Comparison of ENCODE assay signal across 1 cellular context in genomic region chr11:62394825-62395538, GRCh38.
TF ChIP-seq lines count a peak whose summit lies in the region.

No MANE protein-coding gene starts in this region.

TF ChIP-seq in K562, 482 proteins besides CTCF, POLR2A, EP300 and RAD21 (continued from another document and continues in another):
- TF ChIP-seq, protein P1, sequence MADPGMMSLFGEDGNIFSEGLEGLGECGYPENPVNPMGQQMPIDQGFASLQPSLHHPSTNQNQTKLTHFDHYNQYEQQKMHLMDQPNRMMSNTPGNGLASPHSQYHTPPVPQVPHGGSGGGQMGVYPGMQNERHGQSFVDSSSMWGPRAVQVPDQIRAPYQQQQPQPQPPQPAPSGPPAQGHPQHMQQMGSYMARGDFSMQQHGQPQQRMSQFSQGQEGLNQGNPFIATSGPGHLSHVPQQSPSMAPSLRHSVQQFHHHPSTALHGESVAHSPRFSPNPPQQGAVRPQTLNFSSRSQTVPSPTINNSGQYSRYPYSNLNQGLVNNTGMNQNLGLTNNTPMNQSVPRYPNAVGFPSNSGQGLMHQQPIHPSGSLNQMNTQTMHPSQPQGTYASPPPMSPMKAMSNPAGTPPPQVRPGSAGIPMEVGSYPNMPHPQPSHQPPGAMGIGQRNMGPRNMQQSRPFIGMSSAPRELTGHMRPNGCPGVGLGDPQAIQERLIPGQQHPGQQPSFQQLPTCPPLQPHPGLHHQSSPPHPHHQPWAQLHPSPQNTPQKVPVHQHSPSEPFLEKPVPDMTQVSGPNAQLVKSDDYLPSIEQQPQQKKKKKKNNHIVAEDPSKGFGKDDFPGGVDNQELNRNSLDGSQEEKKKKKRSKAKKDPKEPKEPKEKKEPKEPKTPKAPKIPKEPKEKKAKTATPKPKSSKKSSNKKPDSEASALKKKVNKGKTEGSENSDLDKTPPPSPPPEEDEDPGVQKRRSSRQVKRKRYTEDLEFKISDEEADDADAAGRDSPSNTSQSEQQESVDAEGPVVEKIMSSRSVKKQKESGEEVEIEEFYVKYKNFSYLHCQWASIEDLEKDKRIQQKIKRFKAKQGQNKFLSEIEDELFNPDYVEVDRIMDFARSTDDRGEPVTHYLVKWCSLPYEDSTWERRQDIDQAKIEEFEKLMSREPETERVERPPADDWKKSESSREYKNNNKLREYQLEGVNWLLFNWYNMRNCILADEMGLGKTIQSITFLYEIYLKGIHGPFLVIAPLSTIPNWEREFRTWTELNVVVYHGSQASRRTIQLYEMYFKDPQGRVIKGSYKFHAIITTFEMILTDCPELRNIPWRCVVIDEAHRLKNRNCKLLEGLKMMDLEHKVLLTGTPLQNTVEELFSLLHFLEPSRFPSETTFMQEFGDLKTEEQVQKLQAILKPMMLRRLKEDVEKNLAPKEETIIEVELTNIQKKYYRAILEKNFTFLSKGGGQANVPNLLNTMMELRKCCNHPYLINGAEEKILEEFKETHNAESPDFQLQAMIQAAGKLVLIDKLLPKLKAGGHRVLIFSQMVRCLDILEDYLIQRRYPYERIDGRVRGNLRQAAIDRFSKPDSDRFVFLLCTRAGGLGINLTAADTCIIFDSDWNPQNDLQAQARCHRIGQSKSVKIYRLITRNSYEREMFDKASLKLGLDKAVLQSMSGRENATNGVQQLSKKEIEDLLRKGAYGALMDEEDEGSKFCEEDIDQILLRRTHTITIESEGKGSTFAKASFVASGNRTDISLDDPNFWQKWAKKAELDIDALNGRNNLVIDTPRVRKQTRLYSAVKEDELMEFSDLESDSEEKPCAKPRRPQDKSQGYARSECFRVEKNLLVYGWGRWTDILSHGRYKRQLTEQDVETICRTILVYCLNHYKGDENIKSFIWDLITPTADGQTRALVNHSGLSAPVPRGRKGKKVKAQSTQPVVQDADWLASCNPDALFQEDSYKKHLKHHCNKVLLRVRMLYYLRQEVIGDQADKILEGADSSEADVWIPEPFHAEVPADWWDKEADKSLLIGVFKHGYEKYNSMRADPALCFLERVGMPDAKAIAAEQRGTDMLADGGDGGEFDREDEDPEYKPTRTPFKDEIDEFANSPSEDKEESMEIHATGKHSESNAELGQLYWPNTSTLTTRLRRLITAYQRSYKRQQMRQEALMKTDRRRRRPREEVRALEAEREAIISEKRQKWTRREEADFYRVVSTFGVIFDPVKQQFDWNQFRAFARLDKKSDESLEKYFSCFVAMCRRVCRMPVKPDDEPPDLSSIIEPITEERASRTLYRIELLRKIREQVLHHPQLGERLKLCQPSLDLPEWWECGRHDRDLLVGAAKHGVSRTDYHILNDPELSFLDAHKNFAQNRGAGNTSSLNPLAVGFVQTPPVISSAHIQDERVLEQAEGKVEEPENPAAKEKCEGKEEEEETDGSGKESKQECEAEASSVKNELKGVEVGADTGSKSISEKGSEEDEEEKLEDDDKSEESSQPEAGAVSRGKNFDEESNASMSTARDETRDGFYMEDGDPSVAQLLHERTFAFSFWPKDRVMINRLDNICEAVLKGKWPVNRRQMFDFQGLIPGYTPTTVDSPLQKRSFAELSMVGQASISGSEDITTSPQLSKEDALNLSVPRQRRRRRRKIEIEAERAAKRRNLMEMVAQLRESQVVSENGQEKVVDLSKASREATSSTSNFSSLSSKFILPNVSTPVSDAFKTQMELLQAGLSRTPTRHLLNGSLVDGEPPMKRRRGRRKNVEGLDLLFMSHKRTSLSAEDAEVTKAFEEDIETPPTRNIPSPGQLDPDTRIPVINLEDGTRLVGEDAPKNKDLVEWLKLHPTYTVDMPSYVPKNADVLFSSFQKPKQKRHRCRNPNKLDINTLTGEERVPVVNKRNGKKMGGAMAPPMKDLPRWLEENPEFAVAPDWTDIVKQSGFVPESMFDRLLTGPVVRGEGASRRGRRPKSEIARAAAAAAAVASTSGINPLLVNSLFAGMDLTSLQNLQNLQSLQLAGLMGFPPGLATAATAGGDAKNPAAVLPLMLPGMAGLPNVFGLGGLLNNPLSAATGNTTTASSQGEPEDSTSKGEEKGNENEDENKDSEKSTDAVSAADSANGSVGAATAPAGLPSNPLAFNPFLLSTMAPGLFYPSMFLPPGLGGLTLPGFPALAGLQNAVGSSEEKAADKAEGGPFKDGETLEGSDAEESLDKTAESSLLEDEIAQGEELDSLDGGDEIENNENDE (IDR thresholded peaks at IDR 0.05; ENCODE audit: low read depth, low read length) = no peak
- no peak for TF ChIP-seq SIX5 (IDR thresholded peaks at IDR 0.05; ENCODE audit: borderline replicate concordance in 1 of 2, insufficient read depth in 1 of 2, low read depth in 1 of 2, low read length in 2 of 2)
- TF ChIP-seq, protein P2, sequence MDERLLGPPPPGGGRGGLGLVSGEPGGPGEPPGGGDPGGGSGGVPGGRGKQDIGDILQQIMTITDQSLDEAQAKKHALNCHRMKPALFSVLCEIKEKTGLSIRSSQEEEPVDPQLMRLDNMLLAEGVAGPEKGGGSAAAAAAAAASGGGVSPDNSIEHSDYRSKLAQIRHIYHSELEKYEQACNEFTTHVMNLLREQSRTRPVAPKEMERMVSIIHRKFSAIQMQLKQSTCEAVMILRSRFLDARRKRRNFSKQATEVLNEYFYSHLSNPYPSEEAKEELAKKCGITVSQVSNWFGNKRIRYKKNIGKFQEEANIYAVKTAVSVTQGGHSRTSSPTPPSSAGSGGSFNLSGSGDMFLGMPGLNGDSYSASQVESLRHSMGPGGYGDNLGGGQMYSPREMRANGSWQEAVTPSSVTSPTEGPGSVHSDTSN (CRISPR knock-in tag; IDR thresholded peaks at IDR 0.05; ENCODE audit: low read depth) = no peak
- TF ChIP-seq, protein P2 (tag; conservative IDR thresholded peaks at IDR 0.05; ENCODE audit: low read depth) = peak; percentile 52
- no peak for TF ChIP-seq USF2 (CRISPR knock-in tag; IDR thresholded peaks at IDR 0.05)
- TF ChIP-seq MAFG (tag; conservative IDR thresholded peaks at IDR 0.05) = no peak
- no peak for TF ChIP-seq HIVEP1 (CRISPR knock-in tag; IDR thresholded peaks at IDR 0.05)
- no peak for TF ChIP-seq NCOA6 (IDR thresholded peaks at IDR 0.05)
- no peak for TF ChIP-seq NFATC3 (IDR thresholded peaks at IDR 0.05)
- TF ChIP-seq ZMIZ1 (IDR thresholded peaks at IDR 0.05; ENCODE audit: low read depth in 2 of 2, low read length in 2 of 2) = no peak
- no peak for TF ChIP-seq ZBTB12 (CRISPR knock-in tag; IDR thresholded peaks at IDR 0.05)
- TF ChIP-seq SMC3 (conservative IDR thresholded peaks at IDR 0.05; ENCODE audit: insufficient read depth, low read depth, low read length) = peak; percentile 76
- TF ChIP-seq DPF2 (IDR thresholded peaks at IDR 0.05) = peak; percentile 37; the same call in 1 of the 2 replicates
- no peak for TF ChIP-seq DIDO1 (tag; IDR thresholded peaks at IDR 0.05; ENCODE audit: low read depth)
- no peak for TF ChIP-seq RFX7 (CRISPR knock-in tag; IDR thresholded peaks at IDR 0.05)
- TF ChIP-seq ZNF77 (CRISPR knock-in tag; IDR thresholded peaks at IDR 0.05) = no peak
- peak; percentile 17; the same call in 1 of the 2 replicates for TF ChIP-seq HDAC2 (IDR thresholded peaks at IDR 0.05)
- TF ChIP-seq ZNF280A (IDR thresholded peaks at IDR 0.05; ENCODE audit: low read depth, partially characterized antibody) = no peak
- no peak for TF ChIP-seq ZNF347 (CRISPR knock-in tag; IDR thresholded peaks at IDR 0.05; ENCODE audit: low read depth)
- TF ChIP-seq ZNF395 (CRISPR knock-in tag; IDR thresholded peaks at IDR 0.05) = no peak
- no peak for TF ChIP-seq GABPB1 (CRISPR knock-in tag; IDR thresholded peaks at IDR 0.05)
- TF ChIP-seq ZNF143 (CRISPR knock-in tag; IDR thresholded peaks at IDR 0.05) = no peak
